ENCODE assay signal across 1 cellular context in genomic region chr16:590875-591200, GRCh38.
TF ChIP-seq lines count a peak whose summit lies in the region.

No MANE protein-coding gene starts in this region.

TF ChIP-seq in IMR-90, 13 proteins besides CTCF, POLR2A, EP300 and RAD21 (continued from another document):
- TF ChIP-seq CEBPB (IDR thresholded peaks at IDR 0.05; ENCODE audit: low read depth, low read length) (no peak), RFX5 (IDR thresholded peaks at IDR 0.05; ENCODE audit: low read depth, low read length) (no peak), ELK1 (IDR thresholded peaks at IDR 0.05; ENCODE audit: borderline replicate concordance, low read depth, low read length) (no peak), CHD1 (IDR thresholded peaks at IDR 0.05; ENCODE audit: low read depth, low read length) (no peak), BHLHE40 (IDR thresholded peaks at IDR 0.05; ENCODE audit: low read depth, low read length) (no peak), MAFK (IDR thresholded peaks at IDR 0.05; ENCODE audit: low read depth, low read length) (no peak)
